29 cellular contexts compared by ENCODE assay signal in the genomic region with DNA sequence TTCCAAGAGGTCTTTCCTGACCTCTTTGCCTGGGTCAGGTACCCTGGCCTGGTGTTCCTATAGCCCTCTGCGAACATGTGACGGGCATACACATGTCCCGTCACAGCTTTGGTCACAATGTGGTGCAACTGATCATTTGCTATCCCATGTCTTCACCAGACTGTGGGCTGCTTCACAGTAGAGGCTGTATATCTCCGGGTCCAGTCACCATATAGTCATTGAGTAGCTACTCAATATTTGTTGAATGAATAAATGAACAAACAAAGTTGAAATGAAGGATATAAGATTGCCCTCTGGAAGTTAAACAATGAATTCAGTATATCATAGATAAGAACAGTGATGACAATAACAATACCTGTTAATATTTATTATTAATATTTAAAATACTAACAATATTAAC. TPM values are rescaled to one million over a fixed set of nuclear protein-coding genes. Genes with fewer than 3 reads are reported as not detected.
"Had no signal": no experiment of that assay in that cellular context is flagged by ENCODE, and none has a peak within 500 bp of the region (broad histone marks: within the 10 kb centered on the region; RNA-seq: fewer than 3 reads in every experiment).

No MANE protein-coding gene starts in this region.

- H3K9me3 Mint-ChIP-seq: activated naive CD4-positive, alpha-beta T cell treated with anti-CD3 and anti-CD28 coated beads, Interleukin-2, amount 10 ng/mL, durations not matched to agents 7 days and 5 days; activated T-cell treated with anti-CD3 and anti-CD28 coated beads, Interleukin-2, amount 50 U/mL, for 24 hours; central memory CD8-positive, alpha-beta T cell; effector memory CD8-positive, alpha-beta T cell had no signal

- H3K4me1 Mint-ChIP-seq: activated CD4-positive, alpha-beta memory T cell treated with anti-CD3 and anti-CD28 coated beads, Interleukin-2, amount 10 ng/mL, durations not matched to agents 7 days and 5 days; activated CD4-positive, alpha-beta T cell treated with anti-CD3 and anti-CD28 coated beads for 36 hours; activated CD4-positive, alpha-beta T cell treated with anti-CD3 and anti-CD28 coated beads, Interleukin-2, amount 10 ng/mL, durations not matched to agents 7 days and 5 days; activated naive CD4-positive, alpha-beta T cell treated with anti-CD3 and anti-CD28 coated beads, Interleukin-2, amount 10 ng/mL, durations not matched to agents 7 days and 5 days; activated naive CD8-positive, alpha-beta T cell treated with anti-CD3 and anti-CD28 coated beads, Interleukin-2, amount 10 ng/mL, durations not matched to agents 7 days and 5 days; brain; central memory CD8-positive, alpha-beta T cell had no signal

- H3K4me1 ChIP-seq: ascending aorta, breast epithelium, gastroesophageal sphincter had no signal

- H3K27me3 ChIP-seq: ascending aorta, breast epithelium, esophagus squamous epithelium, gastroesophageal sphincter had no signal

- ATAC-seq: activated CD4-positive, alpha-beta T cell treated with anti-CD3 and anti-CD28 coated beads for 36 hours; activated naive CD4-positive, alpha-beta T cell treated with anti-CD3 and anti-CD28 coated beads, Interleukin-2, amount 50 U/mL, for 72 hours; activated T-cell treated with anti-CD3 and anti-CD28 coated beads, Interleukin-2, amount 50 U/mL, for 72 hours; effector memory CD8-positive, alpha-beta T cell; gastroesophageal sphincter; heart right ventricle had no signal

- H3K36me3 Mint-ChIP-seq: activated naive CD4-positive, alpha-beta T cell treated with anti-CD3 and anti-CD28 coated beads, Interleukin-2, amount 10 ng/mL, durations not matched to agents 7 days and 5 days; activated naive CD8-positive, alpha-beta T cell treated with anti-CD3 and anti-CD28 coated beads, Interleukin-2, amount 10 ng/mL, durations not matched to agents 7 days and 5 days; brain had no signal

- H3K4me3 ChIP-seq: ascending aorta, breast epithelium, coronary artery, esophagus squamous epithelium, gastroesophageal sphincter, heart right ventricle had no signal

- DNase-seq: activated CD4-positive, alpha-beta memory T cell treated with anti-CD3 and anti-CD28 coated beads, Interleukin-2, amount 10 ng/mL, durations not matched to agents 7 days and 5 days; activated CD4-positive, alpha-beta T cell treated with anti-CD3 and anti-CD28 coated beads for 36 hours; activated CD4-positive, alpha-beta T cell treated with anti-CD3 and anti-CD28 coated beads, Interleukin-2, amount 10 ng/mL, durations not matched to agents 7 days and 5 days; activated CD4-positive, alpha-beta T cell treated with anti-CD3 and anti-CD28 coated beads, Interleukin-2, amount 50 U/mL, for 4 hours; activated CD4-positive, CD25-positive, alpha-beta regulatory T cell; activated CD4-positive, CD25-positive, alpha-beta regulatory T cell treated with anti-CD3 and anti-CD28 coated beads, Interleukin-2, amount 50 U/mL, for 72 hours; activated CD8-positive, alpha-beta memory T cell treated with anti-CD3 and anti-CD28 coated beads, Interleukin-2, amount 50 U/mL, for 48 hours; activated gamma-delta T cell; activated naive CD4-positive, alpha-beta T cell; activated naive CD4-positive, alpha-beta T cell treated with anti-CD3 and anti-CD28 coated beads, Interleukin-2, amount 10 ng/mL, durations not matched to agents 7 days and 5 days; activated naive CD8-positive, alpha-beta T cell treated with anti-CD3 and anti-CD28 coated beads, Interleukin-2, amount 10 ng/mL, durations not matched to agents 7 days and 5 days; activated T-cell treated with anti-CD3 and anti-CD28 coated beads for 4 hours; activated T-cell treated with anti-CD3 and anti-CD28 coated beads, Interleukin-2, amount 50 U/mL, for 24 hours; activated T-cell treated with anti-CD3 and anti-CD28 coated beads, Interleukin-2, amount 50 U/mL, for 72 hours; dermis blood vessel endothelial cell; effector CD4-positive, alpha-beta T cell; effector memory CD8-positive, alpha-beta T cell; esophagus squamous epithelium; foreskin melanocyte; heart right ventricle; T-helper 2 cell; WERI-Rb-1 had no signal

- H3K9me3 ChIP-seq: ascending aorta, breast epithelium, esophagus squamous epithelium had no signal

- H3K27ac Mint-ChIP-seq: activated CD4-positive, alpha-beta memory T cell treated with anti-CD3 and anti-CD28 coated beads, Interleukin-2, amount 10 ng/mL, durations not matched to agents 7 days and 5 days; activated CD4-positive, alpha-beta T cell treated with anti-CD3 and anti-CD28 coated beads for 36 hours; activated CD4-positive, alpha-beta T cell treated with anti-CD3 and anti-CD28 coated beads, Interleukin-2, amount 10 ng/mL, durations not matched to agents 7 days and 5 days; activated naive CD4-positive, alpha-beta T cell treated with anti-CD3 and anti-CD28 coated beads, Interleukin-2, amount 10 ng/mL, durations not matched to agents 7 days and 5 days; activated naive CD4-positive, alpha-beta T cell treated with anti-CD3 and anti-CD28 coated beads, Interleukin-2, amount 50 U/mL, for 72 hours; activated naive CD8-positive, alpha-beta T cell treated with anti-CD3 and anti-CD28 coated beads, Interleukin-2, amount 10 ng/mL, durations not matched to agents 7 days and 5 days; activated T-cell treated with anti-CD3 and anti-CD28 coated beads, Interleukin-2, amount 50 U/mL, for 24 hours; activated T-cell treated with anti-CD3 and anti-CD28 coated beads, Interleukin-2, amount 50 U/mL, for 72 hours; brain; effector memory CD8-positive, alpha-beta T cell had no signal

- H3K27ac ChIP-seq: ascending aorta, breast epithelium, coronary artery, esophagus squamous epithelium, gastroesophageal sphincter, heart right ventricle, WERI-Rb-1 had no signal

- H3K36me3 ChIP-seq: breast epithelium, heart right ventricle, WERI-Rb-1 had no signal

- H3K4me3 Mint-ChIP-seq: activated CD4-positive, alpha-beta memory T cell treated with anti-CD3 and anti-CD28 coated beads, Interleukin-2, amount 10 ng/mL, durations not matched to agents 7 days and 5 days; activated CD4-positive, alpha-beta T cell treated with anti-CD3 and anti-CD28 coated beads for 36 hours; activated CD4-positive, alpha-beta T cell treated with anti-CD3 and anti-CD28 coated beads, Interleukin-2, amount 10 ng/mL, durations not matched to agents 7 days and 5 days; activated naive CD4-positive, alpha-beta T cell treated with anti-CD3 and anti-CD28 coated beads, Interleukin-2, amount 10 ng/mL, durations not matched to agents 7 days and 5 days; activated naive CD8-positive, alpha-beta T cell treated with anti-CD3 and anti-CD28 coated beads, Interleukin-2, amount 10 ng/mL, durations not matched to agents 7 days and 5 days; activated T-cell treated with anti-CD3 and anti-CD28 coated beads, Interleukin-2, amount 50 U/mL, for 24 hours; activated T-cell treated with anti-CD3 and anti-CD28 coated beads, Interleukin-2, amount 50 U/mL, for 72 hours; brain; central memory CD8-positive, alpha-beta T cell; effector memory CD8-positive, alpha-beta T cell had no signal

RNA-seq across cellular contexts. Expression of a gene that starts 16.8 kb away (rescaled TPM):
- total RNA-seq: activated naive CD8-positive, alpha-beta T cell treated with anti-CD3 and anti-CD28 coated beads, Interleukin-2, amount 10 ng/mL, durations not matched to agents 7 days and 5 days had no signal
